Comparison of ENCODE assay signal across 22 cellular contexts in the genomic region with DNA sequence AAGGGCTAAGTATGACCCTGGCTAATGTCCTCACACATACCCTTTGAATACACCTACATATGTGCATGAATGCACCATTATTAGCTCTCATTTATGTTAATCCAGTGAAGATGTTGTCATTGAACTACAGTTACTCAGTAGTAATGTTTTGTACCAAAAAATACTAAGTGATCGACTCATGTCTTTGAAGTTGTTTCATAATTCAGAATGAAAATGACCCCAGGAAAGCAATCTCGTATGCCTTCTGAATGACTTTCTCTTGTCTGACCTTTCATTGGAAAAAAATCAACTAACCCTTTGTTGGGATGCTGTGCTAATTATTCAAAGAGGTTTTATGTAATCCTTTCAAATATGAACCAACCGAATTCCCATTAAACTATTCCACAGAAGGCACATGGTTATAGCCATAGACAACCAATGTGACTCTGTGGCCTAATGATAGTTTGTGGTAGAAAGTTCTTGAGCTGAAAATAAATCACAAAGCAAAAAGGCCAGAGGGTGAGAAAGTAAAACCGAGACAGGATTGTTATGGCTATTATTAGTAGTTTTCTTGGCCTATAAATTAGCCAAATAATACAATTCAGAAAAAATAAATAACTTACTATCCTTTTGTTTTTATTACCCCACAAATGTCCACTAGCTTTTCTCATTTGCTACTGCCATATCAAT.
DNase-seq lines count a peak whose midpoint lies in the region; ATAC-seq and TF ChIP-seq lines count a peak whose summit lies in the region.
"Had no signal": no experiment of that assay in that cellular context is flagged by ENCODE, and none has a peak within 500 bp of the region (broad histone marks: within the 10 kb centered on the region; RNA-seq: fewer than 3 reads in every experiment).

No MANE protein-coding gene starts in this region.

- peaks cover 0 to 5% of the 10 kb centered on the region in 2 donors for H3K4me1 Mint-ChIP-seq in natural killer cell treated with Interleukin-12 subunit alpha and Interleukin-12 subunit beta and Interleukin-15 and Interleukin-18, amount 100 ng/mL, for 72 hours (ENCODE audit: low read depth in 2 of 2)
- peaks cover 0 to 6% (median 3%) of the 10 kb centered on the region in 4 donors for H3K4me1 Mint-ChIP-seq in CD4-positive, alpha-beta memory T cell

- H3K9ac ChIP-seq in mesenchymal stem cell (ENCODE audit: low read length): no peak overlapping the region

- H3K4me3 Mint-ChIP-seq in natural killer cell treated with Interleukin-12 subunit alpha and Interleukin-12 subunit beta and Interleukin-15 and Interleukin-18, amount 100 ng/mL, for 72 hours: no peak overlapping the region
- H3K4me3 Mint-ChIP-seq in CD4-positive, alpha-beta memory T cell: no peak overlapping the region
- H3K4me3 Mint-ChIP-seq: B cell had no signal

- no peak for TF ChIP-seq POLR2A in stomach (IDR thresholded peaks at IDR 0.05)

- no peak overlapping the region for H2BK12ac ChIP-seq in mesenchymal stem cell (ENCODE audit: low read length in 2 of 2)

- H4K8ac ChIP-seq in mesenchymal stem cell (ENCODE audit: low read length): no peak overlapping the region

- H3K9me3 ChIP-seq in mesenchymal stem cell (ENCODE audit: control insufficient read depth, low read length) (no peaks in the 10 kb centered on the region), stomach (no peaks in the 10 kb centered on the region)
- H3K9me3 ChIP-seq in CD4-positive, alpha-beta memory T cell (ENCODE audit: control insufficient read depth in 1 of 2, low read length in 2 of 2): no peaks in the 10 kb centered on the region

- H3K4me2 ChIP-seq in mesenchymal stem cell (ENCODE audit: low read length, poor library complexity, severe bottlenecking): no peak overlapping the region

- H2BK120ac ChIP-seq in mesenchymal stem cell (ENCODE audit: low read depth, low read length): no peak overlapping the region

- H4K91ac ChIP-seq in mesenchymal stem cell (ENCODE audit: low read length): no peak overlapping the region

- H2AK5ac ChIP-seq in mesenchymal stem cell (ENCODE audit: low read length, severe bottlenecking): no peak overlapping the region

- H3K9me3 Mint-ChIP-seq in natural killer cell treated with Interleukin-12 subunit alpha and Interleukin-12 subunit beta and Interleukin-15 and Interleukin-18, amount 100 ng/mL, for 72 hours: peaks cover 3% of the 10 kb centered on the region
- H3K9me3 Mint-ChIP-seq in CD4-positive, alpha-beta memory T cell: no peaks in the 10 kb centered on the region

- no peaks in the 10 kb centered on the region for H3K36me3 ChIP-seq in mesenchymal stem cell (ENCODE audit: control insufficient read depth in 1 of 2, insufficient read depth in 2 of 2, low read depth in 1 of 2, low read length in 2 of 2)
- H3K36me3 ChIP-seq in stomach: no peaks in the 10 kb centered on the region
- H3K36me3 ChIP-seq in CD4-positive, alpha-beta memory T cell (ENCODE audit: insufficient read depth, low read length): no peaks in the 10 kb centered on the region

- DNase-seq in SK-MEL-5 (ENCODE audit: low read depth, low spot score) (peak; percentile 96), mesenchymal stem cell (peak; percentile 14), stomach (no peak)
- DNase-seq in natural killer cell treated with Interleukin-12 subunit alpha and Interleukin-12 subunit beta and Interleukin-15 and Interleukin-18, amount 100 ng/mL, for 72 hours (ENCODE audit: low spot score): no peak
- DNase-seq in CD4-positive, alpha-beta memory T cell: no peak
- DNase-seq: DMS153, DND-41, Kasumi-1, MV-4-11, NCI-H1105 treated with DMSO at 0.1 percent for 48 hours, NCI-H146, NCI-H1930, NCI-H2107, NCI-H524, NCI-H748 treated with DMSO at 0.1 percent for 48 hours, T-helper 1 cell had no signal

- no peak overlapping the region for H3K27ac Mint-ChIP-seq in natural killer cell treated with Interleukin-12 subunit alpha and Interleukin-12 subunit beta and Interleukin-15 and Interleukin-18, amount 100 ng/mL, for 72 hours
- H3K27ac Mint-ChIP-seq in CD4-positive, alpha-beta memory T cell: no peak overlapping the region
- H3K27ac Mint-ChIP-seq: B cell had no signal

- H3K27me3 Mint-ChIP-seq in natural killer cell treated with Interleukin-12 subunit alpha and Interleukin-12 subunit beta and Interleukin-15 and Interleukin-18, amount 100 ng/mL, for 72 hours: peaks cover 3 to 19% of the 10 kb centered on the region in 2 donors
- peaks cover 2% of the 10 kb centered on the region in 2 donors for H3K27me3 Mint-ChIP-seq in CD4-positive, alpha-beta memory T cell

- no peak overlapping the region for H2BK5ac ChIP-seq in mesenchymal stem cell (ENCODE audit: low read depth, low read length, poor library complexity, severe bottlenecking)

- no peak overlapping the region for H2BK15ac ChIP-seq in mesenchymal stem cell (ENCODE audit: low read depth, poor library complexity, severe bottlenecking)

- POLR2A ChIA-PET in CD4-positive, alpha-beta memory T cell (lab: Charles Lee; ENCODE audit: partially characterized antibody): no interaction called here

- intact Hi-C loops in stomach (cut with DNase I; ENCODE audit: low total_unique reads): no loop called here
- intact Hi-C loops in CD4-positive, alpha-beta memory T cell (cut with micrococcal nuclease): no loop called here

- no peak overlapping the region for H2AFZ ChIP-seq in mesenchymal stem cell (ENCODE audit: low read depth, low read length)

- CTCF ChIA-PET in CD4-positive, alpha-beta memory T cell (lab: Charles Lee; ENCODE audit: partially characterized antibody): no interaction called here

- TF ChIP-seq CTCF in stomach (IDR thresholded peaks at IDR 0.05): no peak

- no peak overlapping the region for H3K14ac ChIP-seq in mesenchymal stem cell (ENCODE audit: low read length in 2 of 2)

- H3K27me3 ChIP-seq in mesenchymal stem cell (ENCODE audit: control insufficient read depth in 1 of 2, insufficient read depth in 1 of 2, low read length in 2 of 2): no peaks in the 10 kb centered on the region
- H3K27me3 ChIP-seq in stomach: no peaks in the 10 kb centered on the region
- H3K27me3 ChIP-seq in CD4-positive, alpha-beta memory T cell (ENCODE audit: insufficient read depth, low read length): no peaks in the 10 kb centered on the region

- TF ChIP-seq EP300 in stomach (IDR thresholded peaks at IDR 0.05): no peak

- no peaks in the 10 kb centered on the region for H3K4me1 ChIP-seq in mesenchymal stem cell (ENCODE audit: control insufficient read depth, insufficient read depth, low read depth, low read length)
- peaks cover 0 to 18% (median 15%) of the 10 kb centered on the region in 4 donors for H3K4me1 ChIP-seq in stomach
- no peaks in the 10 kb centered on the region for H3K4me1 ChIP-seq in CD4-positive, alpha-beta memory T cell (ENCODE audit: insufficient read depth, low read length)

- H3K23ac ChIP-seq in mesenchymal stem cell (ENCODE audit: low read length in 2 of 2): no peak overlapping the region

- no peaks in the 10 kb centered on the region for H3K79me1 ChIP-seq in mesenchymal stem cell (replicated peaks; ENCODE audit: low read length, poor library complexity, severe bottlenecking)

- no peak overlapping the region for H3K4me3 ChIP-seq in mesenchymal stem cell (ENCODE audit: insufficient read depth in 1 of 2, low read depth in 1 of 2, low read length in 2 of 2)
- no peak overlapping the region for H3K4me3 ChIP-seq in stomach
- no peak overlapping the region for H3K4me3 ChIP-seq in CD4-positive, alpha-beta memory T cell (ENCODE audit: low read length in 2 of 2)
- H3K4me3 ChIP-seq: K562 had no signal

- in situ Hi-C loops in SK-MEL-5 (cut with HindIII; ENCODE audit: low pct_unique_long_range_greater_than_20kb, low sequenced_read_pairs): no loop called here

- no peak overlapping the region for H3K18ac ChIP-seq in mesenchymal stem cell (ENCODE audit: low read depth in 1 of 2, low read length in 2 of 2)

- H3K4ac ChIP-seq in mesenchymal stem cell (ENCODE audit: low read depth in 1 of 2, low read length in 2 of 2): no peak overlapping the region

- H3K27ac ChIP-seq in mesenchymal stem cell (ENCODE audit: low read length, poor library complexity, severe bottlenecking) (no peak overlapping the region), stomach (peak overlapping the region in 1 of 5 donors; percentile 17)
- no peak overlapping the region for H3K27ac ChIP-seq in CD4-positive, alpha-beta memory T cell (ENCODE audit: low read depth, low read length)
- H3K27ac ChIP-seq: C4-2B had no signal

- ATAC-seq in GM21390 (IDR thresholded peaks at IDR 0.05; ENCODE audit: unreplicated experiment): peak; percentile 46
- no peak for ATAC-seq in natural killer cell treated with Interleukin-12 subunit alpha and Interleukin-12 subunit beta and Interleukin-15 and Interleukin-18, amount 100 ng/mL, for 72 hours
- ATAC-seq in HG03045 (IDR thresholded peaks at IDR 0.05; ENCODE audit: unreplicated experiment): no peak
- ATAC-seq: HepG2, K562 had no signal

- no peaks in the 10 kb centered on the region for H3K36me3 Mint-ChIP-seq in natural killer cell treated with Interleukin-12 subunit alpha and Interleukin-12 subunit beta and Interleukin-15 and Interleukin-18, amount 100 ng/mL, for 72 hours
- H3K36me3 Mint-ChIP-seq in CD4-positive, alpha-beta memory T cell: no peaks in the 10 kb centered on the region

- 100% methylated on average over 1 of the region's 4 CpGs for WGBS in mesenchymal stem cell
- 68 to 78% (median 73%) methylated on average over 4 of the region's 4 CpGs for WGBS in stomach, 5 donors

Comparison
In these comparisons a context has a peak if more than half of its experiments do, and no peak if none do; other contexts are left out.
1. DNase-seq: peak in SK-MEL-5 (single experiment) and mesenchymal stem cell (single experiment); none in natural killer cell treated with Interleukin-12 subunit alpha and Interleukin-12 subunit beta and Interleukin-15 and Interleukin-18, amount 100 ng/mL, for 72 hours (single experiment), stomach (single experiment) and CD4-positive, alpha-beta memory T cell (0 of 5).